In the genomic region with DNA sequence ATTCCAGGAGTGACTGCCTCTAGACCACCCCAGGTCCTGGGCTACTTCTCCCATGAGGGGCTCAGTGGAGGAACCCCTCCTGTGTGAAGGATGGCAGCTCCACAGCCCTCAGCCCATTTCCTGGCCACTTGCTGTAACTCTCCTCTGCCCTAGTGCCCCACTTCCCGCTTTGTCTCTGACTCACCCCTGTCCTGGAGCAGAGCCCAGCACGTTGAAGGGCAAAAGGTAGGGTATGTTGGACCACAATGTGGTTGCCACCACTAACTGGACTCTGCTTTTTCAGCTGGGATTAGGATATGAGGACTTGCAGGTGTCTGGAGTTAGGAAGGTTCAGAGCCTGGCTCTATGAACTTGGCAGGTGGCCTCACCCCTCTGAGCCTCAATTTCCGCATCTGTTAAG, we compare ENCODE assay signal across 14 cellular contexts. TPM values are rescaled to one million over a fixed set of nuclear protein-coding genes. Genes with fewer than 3 reads are reported as not detected.
DNase-seq lines count a peak whose midpoint lies in the region; ATAC-seq and TF ChIP-seq lines count a peak whose summit lies in the region.
"Had no signal": no experiment of that assay in that cellular context is flagged by ENCODE, and none has a peak within 500 bp of the region (broad histone marks: within the 10 kb centered on the region; RNA-seq: fewer than 3 reads in every experiment).

No MANE protein-coding gene starts in this region.

- H3K36me3 ChIP-seq in PC-3 (ENCODE audit: low read depth, low read length) (peaks cover 16% of the 10 kb centered on the region), spleen (peaks cover 0 to 9% (median 0%) of the 10 kb centered on the region in 6 donors)
- H3K36me3 ChIP-seq: sigmoid colon had no signal

- H3F3A ChIP-seq in PC-3 (ENCODE audit: low read length, unreplicated experiment) = no peaks in the 10 kb centered on the region

- peaks cover 10% of the 10 kb centered on the region for H3K4me1 Mint-ChIP-seq in activated CD8-positive, alpha-beta T cell treated with anti-CD3 and anti-CD28 coated beads for 36 hours (ENCODE audit: low read depth)
- H3K4me1 Mint-ChIP-seq in activated CD8-positive, alpha-beta T cell treated with anti-CD3 and anti-CD28 coated beads, Interleukin-2, amount 10 ng/mL, durations not matched to agents 7 days and 5 days (ENCODE audit: low read depth) = peaks cover 20% of the 10 kb centered on the region
- peaks cover 0 to 1% of the 10 kb centered on the region in 2 donors for H3K4me1 Mint-ChIP-seq in effector memory CD8-positive, alpha-beta T cell (ENCODE audit: low read depth in 2 of 2)
- no peaks in the 10 kb centered on the region for H3K4me1 Mint-ChIP-seq in natural killer cell

- ATAC-seq in activated CD8-positive, alpha-beta T cell treated with anti-CD3 and anti-CD28 coated beads for 36 hours = no peak
- no peak for ATAC-seq in activated CD8-positive, alpha-beta T cell treated with anti-CD3 and anti-CD28 coated beads, Interleukin-2, amount 10 ng/mL, durations not matched to agents 7 days and 5 days
- peak; percentile 67 for ATAC-seq in PC-3
- ATAC-seq in effector memory CD8-positive, alpha-beta T cell (replicated peaks) = no peak
- no peak for ATAC-seq in natural killer cell

- no peaks in the 10 kb centered on the region for H3K9me2 ChIP-seq in PC-3 (replicated peaks; ENCODE audit: low read length)

- H4K20me1 ChIP-seq in PC-3 (ENCODE audit: low read length) = peaks cover 23% of the 10 kb centered on the region; the same call in 1 of the 2 replicates

- TF ChIP-seq POLR2A in spleen (IDR thresholded peaks at IDR 0.05) = no peak

- H3K9ac ChIP-seq in PC-3 (ENCODE audit: low read length) = no peak overlapping the region

- H3K27me3 Mint-ChIP-seq in activated CD8-positive, alpha-beta T cell treated with anti-CD3 and anti-CD28 coated beads for 36 hours = peaks cover 11% of the 10 kb centered on the region
- peaks cover 3% of the 10 kb centered on the region for H3K27me3 Mint-ChIP-seq in activated CD8-positive, alpha-beta T cell treated with anti-CD3 and anti-CD28 coated beads, Interleukin-2, amount 10 ng/mL, durations not matched to agents 7 days and 5 days (ENCODE audit: low read depth)
- peaks cover 14 to 42% of the 10 kb centered on the region in 2 donors for H3K27me3 Mint-ChIP-seq in effector memory CD8-positive, alpha-beta T cell
- peaks cover 4 to 7% of the 10 kb centered on the region in 2 donors for H3K27me3 Mint-ChIP-seq in natural killer cell (ENCODE audit: low read depth in 2 of 2)
- H3K27me3 Mint-ChIP-seq: memory B cell had no signal

- WGBS in spleen, 5 donors = 60 to 88% (median 67%) methylated on average over 3 of the region's 3 CpGs

- no TSS peak for BruUV-seq in PC-3 (replicated peaks; lab: Mats Ljungman, UMichigan)

- H3K4me1 ChIP-seq in PC-3 (ENCODE audit: insufficient read depth, low read length) (peaks cover 42% of the 10 kb centered on the region), spleen (peaks cover 4 to 43% (median 16%) of the 10 kb centered on the region in 6 donors)

- H3K27ac ChIP-seq in PC-3 (ENCODE audit: low read length) (no peak overlapping the region), spleen (no peak overlapping the region)
- H3K27ac ChIP-seq: sigmoid colon had no signal

- no peak for TF ChIP-seq CTCF in activated CD8-positive, alpha-beta T cell treated with anti-CD3 and anti-CD28 coated beads for 36 hours (IDR thresholded peaks at IDR 0.05)
- TF ChIP-seq CTCF in PC-3 (conservative IDR thresholded peaks at IDR 0.05; ENCODE audit: low read depth, low read length) (no peak), spleen (IDR thresholded peaks at IDR 0.05 in 8 of 11, conservative IDR thresholded peaks at IDR 0.05 in 3 of 11) (no peak), natural killer cell (IDR thresholded peaks at IDR 0.05) (no peak)

- H3K27me3 ChIP-seq in PC-3 (ENCODE audit: low read length) (no peaks in the 10 kb centered on the region), spleen (replicated peaks in 1 of 7) (peaks cover 0 to 41% (median 17%) of the 10 kb centered on the region in 7 donors)

- H3K4me2 ChIP-seq in PC-3 (ENCODE audit: low read length) = peak overlapping the region; percentile 90

- intact Hi-C loops in activated CD8-positive, alpha-beta T cell treated with anti-CD3 and anti-CD28 coated beads for 36 hours (cut with micrococcal nuclease) = no loop called here
- intact Hi-C loops in PC-3 (cut with micrococcal nuclease) = no loop called here
- intact Hi-C loops in spleen (cut with DNase I; ENCODE audit: low total_unique reads) = no loop called here
- intact Hi-C loops in natural killer cell (cut with micrococcal nuclease) = no loop called here

- H3K9me3 ChIP-seq in PC-3 (ENCODE audit: low read length) (no peaks in the 10 kb centered on the region), spleen (no peaks in the 10 kb centered on the region)
- H3K9me3 ChIP-seq: sigmoid colon had no signal

- peaks cover 33% of the 10 kb centered on the region for H3K36me3 Mint-ChIP-seq in activated CD8-positive, alpha-beta T cell treated with anti-CD3 and anti-CD28 coated beads for 36 hours (ENCODE audit: low read depth)
- peaks cover 24% of the 10 kb centered on the region for H3K36me3 Mint-ChIP-seq in activated CD8-positive, alpha-beta T cell treated with anti-CD3 and anti-CD28 coated beads, Interleukin-2, amount 10 ng/mL, durations not matched to agents 7 days and 5 days (ENCODE audit: low read depth)
- H3K36me3 Mint-ChIP-seq in effector memory CD8-positive, alpha-beta T cell (ENCODE audit: insufficient read depth) = peaks cover 6% of the 10 kb centered on the region
- no peaks in the 10 kb centered on the region for H3K36me3 Mint-ChIP-seq in natural killer cell

- DNase-seq in activated CD8-positive, alpha-beta T cell treated with anti-CD3 and anti-CD28 coated beads for 36 hours = no peak
- no peak for DNase-seq in activated CD8-positive, alpha-beta T cell treated with anti-CD3 and anti-CD28 coated beads, Interleukin-2, amount 10 ng/mL, durations not matched to agents 7 days and 5 days
- DNase-seq in PC-3 (peak; percentile 94), dermis blood vessel endothelial cell (peak; percentile 59), spleen (peak; percentile 34), natural killer cell (no peak), NCI-H510A (lab: John Stamatoyannopoulos, UW) (no peak)
- no peak for DNase-seq in effector memory CD8-positive, alpha-beta T cell
- DNase-seq: central memory CD4-positive, alpha-beta T cell; NCI-H2081; SHP77 treated with DMSO at 0.1 percent for 48 hours; sigmoid colon had no signal

- H3K27ac Mint-ChIP-seq in activated CD8-positive, alpha-beta T cell treated with anti-CD3 and anti-CD28 coated beads for 36 hours = no peak overlapping the region
- H3K27ac Mint-ChIP-seq in activated CD8-positive, alpha-beta T cell treated with anti-CD3 and anti-CD28 coated beads, Interleukin-2, amount 10 ng/mL, durations not matched to agents 7 days and 5 days = no peak overlapping the region
- no peak overlapping the region for H3K27ac Mint-ChIP-seq in effector memory CD8-positive, alpha-beta T cell
- H3K27ac Mint-ChIP-seq in natural killer cell = no peak overlapping the region
- H3K27ac Mint-ChIP-seq: memory B cell had no signal

- CTCF ChIA-PET in activated CD8-positive, alpha-beta T cell treated with anti-CD3 and anti-CD28 coated beads for 36 hours (lab: Charles Lee) = no interaction called here
- CTCF ChIA-PET in activated CD8-positive, alpha-beta T cell treated with anti-CD3 and anti-CD28 coated beads, Interleukin-2, amount 10 ng/mL, durations not matched to agents 7 days and 5 days (lab: Charles Lee) = no interaction called here
- CTCF ChIA-PET in PC-3 (lab: Charles Lee) = no interaction called here

- H3K4me3 Mint-ChIP-seq in activated CD8-positive, alpha-beta T cell treated with anti-CD3 and anti-CD28 coated beads for 36 hours = peak overlapping the region; percentile 81
- no peak overlapping the region for H3K4me3 Mint-ChIP-seq in activated CD8-positive, alpha-beta T cell treated with anti-CD3 and anti-CD28 coated beads, Interleukin-2, amount 10 ng/mL, durations not matched to agents 7 days and 5 days
- H3K4me3 Mint-ChIP-seq in effector memory CD8-positive, alpha-beta T cell = no peak overlapping the region
- H3K4me3 Mint-ChIP-seq in natural killer cell = no peak overlapping the region
- H3K4me3 Mint-ChIP-seq: memory B cell had no signal

- H3K79me2 ChIP-seq in PC-3 (ENCODE audit: low read length) = peaks cover 50% of the 10 kb centered on the region

- POLR2A ChIA-PET in activated CD8-positive, alpha-beta T cell treated with anti-CD3 and anti-CD28 coated beads for 36 hours (lab: Charles Lee) = no interaction called here
- POLR2A ChIA-PET in activated CD8-positive, alpha-beta T cell treated with anti-CD3 and anti-CD28 coated beads, Interleukin-2, amount 10 ng/mL, durations not matched to agents 7 days and 5 days (lab: Charles Lee) = interaction anchor here (0.8 kb wide), 1 partner anchor 211 kb away, joined by 5 read pairs; no protein-coding TSS in a partner anchor
- POLR2A ChIA-PET in PC-3 (lab: Charles Lee; ENCODE audit: unreplicated experiment) = no interaction called here

- H3K9me3 Mint-ChIP-seq in activated CD8-positive, alpha-beta T cell treated with anti-CD3 and anti-CD28 coated beads for 36 hours = no peaks in the 10 kb centered on the region
- H3K9me3 Mint-ChIP-seq in activated CD8-positive, alpha-beta T cell treated with anti-CD3 and anti-CD28 coated beads, Interleukin-2, amount 10 ng/mL, durations not matched to agents 7 days and 5 days (ENCODE audit: insufficient read depth) = no peaks in the 10 kb centered on the region
- no peaks in the 10 kb centered on the region for H3K9me3 Mint-ChIP-seq in effector memory CD8-positive, alpha-beta T cell
- H3K9me3 Mint-ChIP-seq in natural killer cell = no peaks in the 10 kb centered on the region
- H3K9me3 Mint-ChIP-seq: memory B cell had no signal

- peak overlapping the region; percentile 1; the same call in 1 of the 2 replicates for H3K4me3 ChIP-seq in PC-3 (ENCODE audit: low read length)
- peak overlapping the region in 1 of 8 donors; percentile 75 for H3K4me3 ChIP-seq in spleen
- H3K4me3 ChIP-seq: sigmoid colon had no signal

- H2AFZ ChIP-seq in PC-3 (ENCODE audit: low read length) = no peak overlapping the region

RNA-seq across cellular contexts. Expression of a gene that starts 2.4 kb away (rescaled TPM):
- 10 to 100 TPM; 93.6 to 96.4 TPM for total RNA-seq in activated CD8-positive, alpha-beta T cell treated with anti-CD3 and anti-CD28 coated beads for 36 hours
- 100 to 1,000 TPM; 129 to 132 TPM for total RNA-seq in activated CD8-positive, alpha-beta T cell treated with anti-CD3 and anti-CD28 coated beads, Interleukin-2, amount 10 ng/mL, durations not matched to agents 7 days and 5 days
- total RNA-seq in PC-3 (2014; rRNA removed) = 95.9 and 103 TPM in 2 replicates
- 8.7 and 45.0 TPM in 2 replicates for total RNA-seq in dermis blood vessel endothelial cell
- 10 to 100 TPM in 5 of 7 donors, 1 to 10 TPM in 2; 8.2 to 55.2 (median 25.3) TPM for total RNA-seq in spleen
- 10 to 100 TPM; 17.8 to 60.0 (median 31.5) TPM for polyA plus RNA-seq in spleen
- total RNA-seq in natural killer cell = 1 to 10 TPM; 1.6 to 2.4 (median 1.7) TPM

RNA-seq across cellular contexts. Expression of a gene that starts 57.5 kb away (rescaled TPM):
- not detected for total RNA-seq in activated CD8-positive, alpha-beta T cell treated with anti-CD3 and anti-CD28 coated beads for 36 hours
- not detected for total RNA-seq in activated CD8-positive, alpha-beta T cell treated with anti-CD3 and anti-CD28 coated beads, Interleukin-2, amount 10 ng/mL, durations not matched to agents 7 days and 5 days
- 0.52 TPM in 1 of 2 replicates, not detected in the other for total RNA-seq in PC-3 (2014; rRNA removed)
- total RNA-seq in dermis blood vessel endothelial cell = not detected in 2 replicates
- under 1 TPM in 2 of 7 donors, not detected in 5; 0.40 to 0.46 TPM for total RNA-seq in spleen
- 1 to 10 TPM in 2 of 3 donors, under 1 TPM in 1; 0.90 to 3.0 (median 1.7) TPM for polyA plus RNA-seq in spleen
- not detected for total RNA-seq in natural killer cell
- total RNA-seq: glomerular endothelial cell, sigmoid colon had no signal

Comparison
In these comparisons a context has a peak if more than half of its experiments do, and no peak if none do; other contexts are left out.
1. DNase-seq: peak in PC-3 (single experiment), dermis blood vessel endothelial cell (single experiment) and spleen (single experiment); none in activated CD8-positive, alpha-beta T cell treated with anti-CD3 and anti-CD28 coated beads for 36 hours (single experiment), activated CD8-positive, alpha-beta T cell treated with anti-CD3 and anti-CD28 coated beads, Interleukin-2, amount 10 ng/mL, durations not matched to agents 7 days and 5 days (single experiment), effector memory CD8-positive, alpha-beta T cell (0 of 3), natural killer cell (single experiment) and NCI-H510A (single experiment).